Comparison of ENCODE assay signal across 8 cellular contexts in the genomic region with DNA sequence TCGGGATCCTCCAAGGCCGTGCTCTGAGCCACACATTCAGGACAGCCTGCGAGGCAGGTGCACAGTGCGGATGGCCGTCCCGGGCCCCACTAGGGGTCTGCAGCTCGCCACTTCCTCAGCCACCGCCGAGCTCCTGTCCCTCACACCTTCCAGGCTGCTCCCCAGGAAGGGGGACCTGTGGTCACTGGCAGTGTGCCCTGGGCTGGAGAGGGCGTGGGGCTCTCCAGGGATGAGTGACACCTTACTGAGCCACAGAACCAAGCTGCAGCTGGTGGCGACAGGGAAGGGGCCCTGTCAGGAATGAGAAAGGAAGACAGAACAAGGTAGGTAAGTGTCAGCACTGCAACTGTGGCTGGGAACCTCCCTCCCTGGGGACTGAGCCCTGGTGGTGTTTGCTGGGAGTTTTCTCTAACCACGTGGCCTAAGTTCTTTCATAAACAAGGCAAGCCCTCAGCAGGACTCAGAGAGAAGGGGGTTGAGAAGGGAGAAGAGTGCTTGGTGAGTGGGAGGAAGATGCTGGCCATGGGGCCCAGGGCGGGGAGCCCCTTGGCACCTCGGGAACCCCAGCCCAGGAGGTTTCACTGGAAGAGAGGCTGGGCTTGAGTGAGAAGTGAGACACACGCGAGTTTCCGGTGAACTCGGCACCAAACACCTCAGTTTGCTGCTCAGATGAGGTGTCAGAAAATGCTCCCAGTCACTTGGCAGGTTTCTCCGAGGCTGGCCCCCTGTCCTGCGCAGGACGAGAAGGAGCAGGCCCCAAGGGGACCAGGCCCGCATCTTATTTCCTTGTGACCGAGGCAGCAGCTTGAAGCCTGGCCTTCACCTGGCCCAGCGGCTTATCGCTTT.
A peak's percentile ranks its signal among the peaks of the same experiment; 100 is the strongest.
DNase-seq lines count a peak whose midpoint lies in the region; ATAC-seq lines count a peak whose summit lies in the region.

No MANE protein-coding gene starts in this region.

- ATAC-seq in HG02798 (IDR thresholded peaks at IDR 0.05; ENCODE audit: poor library complexity, unreplicated experiment), result peak; percentile 66

- DNase-seq in stimulated activated CD4-positive, alpha-beta T cell treated with anti-CD3 and anti-CD28 coated beads, Interleukin-12 subunit alpha, Interleukin-12 subunit beta, amount 100 ng/mL, for 48 hours (ENCODE audit: low read depth in 2 of 3, low spot score in 1 of 3), result peak; percentile 36 to 58 (median 54)
- no peak for DNase-seq in stimulated activated CD4-positive, alpha-beta T cell treated with anti-CD3 and anti-CD28 coated beads, Interleukin-2, amount 100 ng/mL, for 48 hours
- DNase-seq in OCI-M1 (lab: John Stamatoyannopoulos, UW) (peak; percentile 52), iris pigment epithelial cell (ENCODE audit: low read depth) (peak; percentile 35), NOMO-1 (lab: John Stamatoyannopoulos, UW; ENCODE audit: unreplicated experiment in 2 of 2) (no peak), NCI-H82 (lab: John Stamatoyannopoulos, UW) (no peak), cortex of kidney (lab: John Stamatoyannopoulos, UW) (no peak)

Comparison
In these comparisons a context has a peak if more than half of its experiments do, and no peak if none do; other contexts are left out.
1. DNase-seq: peak in stimulated activated CD4-positive, alpha-beta T cell treated with anti-CD3 and anti-CD28 coated beads, Interleukin-12 subunit alpha, Interleukin-12 subunit beta, amount 100 ng/mL, for 48 hours (3 of 3), OCI-M1 (single experiment) and iris pigment epithelial cell (single experiment); none in stimulated activated CD4-positive, alpha-beta T cell treated with anti-CD3 and anti-CD28 coated beads, Interleukin-2, amount 100 ng/mL, for 48 hours (0 of 2), NOMO-1 (0 of 2), NCI-H82 (single experiment) and cortex of kidney (single experiment).